Comparison of ENCODE assay signal across 1 cellular context in the genomic region with DNA sequence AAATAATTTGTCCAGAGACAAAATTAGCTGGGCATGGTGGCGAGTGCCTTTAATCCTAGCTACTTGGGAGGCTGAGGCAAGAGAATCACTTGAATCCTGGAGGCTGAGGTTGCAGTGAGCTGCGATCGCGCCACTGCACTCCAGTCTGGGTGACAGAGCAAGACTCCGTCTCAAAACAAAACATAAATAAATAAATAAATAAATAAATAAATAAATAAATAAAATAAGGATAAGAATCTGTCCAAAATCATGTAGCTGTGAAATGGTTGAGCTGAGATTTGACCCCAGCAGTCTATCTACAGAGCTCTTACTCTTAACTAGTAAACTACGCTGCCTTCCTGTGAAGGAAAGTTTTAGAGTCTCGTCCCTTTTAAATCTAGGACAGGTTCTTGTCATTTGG. TPM values are rescaled to one million over a fixed set of nuclear protein-coding genes. Genes with fewer than 3 reads are reported as not detected.
"Had no signal": no experiment of that assay in that cellular context is flagged by ENCODE, and none has a peak within 500 bp of the region (broad histone marks: within the 10 kb centered on the region; RNA-seq: fewer than 3 reads in every experiment).

No MANE protein-coding gene starts in this region.

RNA-seq across cellular contexts. Expression of a gene that starts 27.9 kb away (rescaled TPM):
- total RNA-seq: GM12878 had no signal
